ENCODE assay signal across 8 cellular contexts in genomic region chr6:2766767-2767314, GRCh38. TPM values are rescaled to one million over a fixed set of nuclear protein-coding genes. Genes with fewer than 3 reads are reported as not detected.
A peak's percentile ranks its signal among the peaks of the same experiment; 100 is the strongest.
DNase-seq lines count a peak whose midpoint lies in the region; ATAC-seq and TF ChIP-seq lines count a peak whose summit lies in the region.

No MANE protein-coding gene starts in this region.

- H3K36me3 ChIP-seq in left ventricle myocardium inferior: peaks cover 8% of the 10 kb centered on the region
- peaks cover 14% of the 10 kb centered on the region for H3K36me3 ChIP-seq in adipocyte (ENCODE audit: control insufficient read depth, insufficient read depth, low read length, severe bottlenecking)
- peaks cover 2% of the 10 kb centered on the region for H3K36me3 ChIP-seq in kidney epithelial cell (ENCODE audit: control insufficient read depth, insufficient read depth, low read length)
- H3K36me3 ChIP-seq in thymus (ENCODE audit: control insufficient read depth, insufficient read depth): peaks cover 16% of the 10 kb centered on the region

- H3K27ac ChIP-seq in left ventricle myocardium inferior (replicated peaks) (peak overlapping the region; percentile 99), thymus (ENCODE audit: low read depth) (no peak overlapping the region)

- ATAC-seq in Right ventricle myocardium superior (ENCODE audit: poor library complexity) (no peak), GM18870 (IDR thresholded peaks at IDR 0.05; ENCODE audit: unreplicated experiment) (no peak)

- H3K27me3 ChIP-seq in left ventricle myocardium inferior (ENCODE audit: low read depth) (no peaks in the 10 kb centered on the region), adipocyte (replicated peaks; ENCODE audit: control insufficient read depth, insufficient read depth, low read length) (no peaks in the 10 kb centered on the region), kidney epithelial cell (ENCODE audit: control insufficient read depth, insufficient read depth, low read length) (no peaks in the 10 kb centered on the region), thymus (ENCODE audit: control insufficient read depth, insufficient read depth) (no peaks in the 10 kb centered on the region)

- no peak for DNase-seq in left ventricle myocardium inferior
- no peak for DNase-seq in Right ventricle myocardium superior
- DNase-seq in adipocyte (ENCODE audit: low read depth): peak; percentile 69
- DNase-seq in kidney epithelial cell (ENCODE audit: low read depth): no peak
- no peak for DNase-seq in HPDE6-E6E7 (ENCODE audit: extremely low spot score)
- DNase-seq in globus pallidus (ENCODE audit: low spot score): no peak

- intact Hi-C loops in left ventricle myocardium inferior (cut with micrococcal nuclease): no loop called here
- intact Hi-C loops in Right ventricle myocardium superior (cut with DNase I): no loop called here

- H3K4me1 ChIP-seq in left ventricle myocardium inferior (peaks cover 67% of the 10 kb centered on the region), adipocyte (ENCODE audit: control insufficient read depth, insufficient read depth, low read length) (peaks cover 31% of the 10 kb centered on the region), thymus (ENCODE audit: control insufficient read depth, insufficient read depth, low read length) (peaks cover 18% of the 10 kb centered on the region)

- TF ChIP-seq CTCF in left ventricle myocardium inferior (IDR thresholded peaks at IDR 0.05; ENCODE audit: borderline replicate concordance) (no peak), kidney epithelial cell (IDR thresholded peaks at IDR 0.05; ENCODE audit: insufficient read depth, low read length, poor library complexity, severe bottlenecking) (peak; percentile 1)

- H3K9me3 ChIP-seq in left ventricle myocardium inferior (replicated peaks) (no peaks in the 10 kb centered on the region), adipocyte (ENCODE audit: control insufficient read depth, low read length) (no peaks in the 10 kb centered on the region), thymus (ENCODE audit: control insufficient read depth) (no peaks in the 10 kb centered on the region)

- WGBS in thymus: 5% methylated on average over 10 of the region's 10 CpGs

- peak overlapping the region; percentile 94 for H3K9ac ChIP-seq in adipocyte (ENCODE audit: low read length)

- H3K4me3 ChIP-seq in left ventricle myocardium inferior (peak overlapping the region; percentile 85), adipocyte (ENCODE audit: low read length) (peak overlapping the region; percentile 96), kidney epithelial cell (ENCODE audit: low read depth, low read length) (peak overlapping the region; percentile 97), thymus (ENCODE audit: low read length) (peak overlapping the region; percentile 65)

RNA-seq across cellular contexts. Expression of gene WRNIP1, which starts 1.6 kb away (rescaled TPM):
- total RNA-seq in left ventricle myocardium inferior (39.4 TPM), Right ventricle myocardium superior (39.8 TPM), kidney epithelial cell (70.9 and 73.6 TPM in 2 replicates)
- polyA plus RNA-seq in thymus: 85.3 TPM

RNA-seq across cellular contexts. Expression of gene MYLK4, which starts 16.1 kb away (rescaled TPM):
- total RNA-seq in left ventricle myocardium inferior (1.2 TPM), Right ventricle myocardium superior (1.4 TPM), kidney epithelial cell (0.42 and 0.75 TPM in 2 replicates)
- polyA plus RNA-seq in thymus: 0.52 TPM
